Comparison of ENCODE assay signal across 13 cellular contexts in genomic region chr2:190701586-190701985, GRCh38. TPM values are rescaled to one million over a fixed set of nuclear protein-coding genes. Genes with fewer than 3 reads are reported as not detected.
A peak's percentile ranks its signal among the peaks of the same experiment; 100 is the strongest.
DNase-seq lines count a peak whose midpoint lies in the region; ATAC-seq and TF ChIP-seq lines count a peak whose summit lies in the region.
"Had no signal": no experiment of that assay in that cellular context is flagged by ENCODE, and none has a peak within 500 bp of the region (broad histone marks: within the 10 kb centered on the region; RNA-seq: fewer than 3 reads in every experiment).

No MANE protein-coding gene starts in this region.

- H3K27ac ChIP-seq in GM23338 (ENCODE audit: low read depth) (no peak overlapping the region), adrenal gland (no peak overlapping the region)
- H3K27ac ChIP-seq: neutrophil had no signal

- H3K79me2 ChIP-seq in GM23338 (replicated peaks; ENCODE audit: insufficient read depth): no peaks in the 10 kb centered on the region

- TF ChIP-seq POLR2A in adrenal gland (IDR thresholded peaks at IDR 0.05): no peak

- peak overlapping the region; percentile 15; the same call in 1 of the 2 replicates for H2AFZ ChIP-seq in GM23338

- H3K27me3 Mint-ChIP-seq in GM23338 (ENCODE audit: insufficient read depth, low read depth, poor library complexity): no peaks in the 10 kb centered on the region
- H3K27me3 Mint-ChIP-seq in stimulated activated naive B cell treated with anti-CD40 and anti-IgM and Interleukin-4, amounts not matched to agents 10 μg/mL and 1 μg/mL and 100 μg/mL, for 72 hours: peaks cover 0 to 5% of the 10 kb centered on the region in 2 donors
- H3K27me3 Mint-ChIP-seq: CD4-positive, alpha-beta memory T cell had no signal

- H3K4me3 Mint-ChIP-seq in GM23338: no peak overlapping the region
- H3K4me3 Mint-ChIP-seq in stimulated activated naive B cell treated with anti-CD40 and anti-IgM and Interleukin-4, amounts not matched to agents 10 μg/mL and 1 μg/mL and 100 μg/mL, for 72 hours: no peak overlapping the region
- H3K4me3 Mint-ChIP-seq: CD4-positive, alpha-beta memory T cell; central memory CD8-positive, alpha-beta T cell had no signal

- no peaks in the 10 kb centered on the region for H4K20me1 ChIP-seq in GM23338 (replicated peaks; ENCODE audit: insufficient read depth)

- H3K9me3 ChIP-seq in adrenal gland (replicated peaks in 1 of 3): no peaks in the 10 kb centered on the region
- H3K9me3 ChIP-seq: neutrophil had no signal

- no peaks in the 10 kb centered on the region for H3F3A ChIP-seq in GM23338 (replicated peaks; ENCODE audit: low read depth)

- no peaks in the 10 kb centered on the region for H3K27me3 ChIP-seq in GM23338 (ENCODE audit: insufficient read depth)
- H3K27me3 ChIP-seq in adrenal gland: no peaks in the 10 kb centered on the region
- H3K27me3 ChIP-seq: neutrophil had no signal

- intact Hi-C loops in adrenal gland (cut with DNase I): no loop called here

- WGBS in adrenal gland, 4 donors: 67 to 77% (median 75%) methylated on average over 7 of the region's 7 CpGs

- H3K27ac Mint-ChIP-seq in GM23338: no peak overlapping the region
- no peak overlapping the region for H3K27ac Mint-ChIP-seq in stimulated activated naive B cell treated with anti-CD40 and anti-IgM and Interleukin-4, amounts not matched to agents 10 μg/mL and 1 μg/mL and 100 μg/mL, for 72 hours
- H3K27ac Mint-ChIP-seq: CD4-positive, alpha-beta memory T cell had no signal

- TF ChIP-seq CTCF in GM23338 (conservative IDR thresholded peaks at IDR 0.05; ENCODE audit: low read depth in 2 of 2) (no peak), adrenal gland (IDR thresholded peaks at IDR 0.05) (no peak)

- no peaks in the 10 kb centered on the region for H3K36me3 Mint-ChIP-seq in GM23338 (ENCODE audit: low read depth)
- H3K36me3 Mint-ChIP-seq in stimulated activated naive B cell treated with anti-CD40 and anti-IgM and Interleukin-4, amounts not matched to agents 10 μg/mL and 1 μg/mL and 100 μg/mL, for 72 hours: no peaks in the 10 kb centered on the region
- H3K36me3 Mint-ChIP-seq: CD4-positive, alpha-beta memory T cell had no signal

- H3K4me2 ChIP-seq in GM23338: no peak overlapping the region

- ATAC-seq in GM19328 (IDR thresholded peaks at IDR 0.05; ENCODE audit: unreplicated experiment) (peak; percentile 68), GM23338 (no peak), HG03457 (IDR thresholded peaks at IDR 0.05; ENCODE audit: unreplicated experiment) (peak; percentile 61)
- ATAC-seq in stimulated activated naive B cell treated with anti-CD40 and anti-IgM and Interleukin-4, amounts not matched to agents 10 μg/mL and 1 μg/mL and 100 μg/mL, for 72 hours (replicated peaks): peak; percentile 34 to 36
- ATAC-seq: left ventricle myocardium superior had no signal

- peaks cover 48% of the 10 kb centered on the region for H3K4me1 Mint-ChIP-seq in GM23338
- H3K4me1 Mint-ChIP-seq in stimulated activated naive B cell treated with anti-CD40 and anti-IgM and Interleukin-4, amounts not matched to agents 10 μg/mL and 1 μg/mL and 100 μg/mL, for 72 hours: peaks cover 0 to 3% of the 10 kb centered on the region in 2 donors
- H3K4me1 Mint-ChIP-seq: CD4-positive, alpha-beta memory T cell; central memory CD8-positive, alpha-beta T cell had no signal

- no peaks in the 10 kb centered on the region for H3K9me3 Mint-ChIP-seq in GM23338
- no peaks in the 10 kb centered on the region for H3K9me3 Mint-ChIP-seq in stimulated activated naive B cell treated with anti-CD40 and anti-IgM and Interleukin-4, amounts not matched to agents 10 μg/mL and 1 μg/mL and 100 μg/mL, for 72 hours
- H3K9me3 Mint-ChIP-seq: CD4-positive, alpha-beta memory T cell; central memory CD8-positive, alpha-beta T cell had no signal

- H3K9me2 ChIP-seq in GM23338 (ENCODE audit: insufficient read depth): no peaks in the 10 kb centered on the region

- H3K36me3 ChIP-seq in GM23338 (ENCODE audit: insufficient read depth): no peaks in the 10 kb centered on the region
- H3K36me3 ChIP-seq in adrenal gland (replicated peaks in 1 of 2): no peaks in the 10 kb centered on the region
- H3K36me3 ChIP-seq: neutrophil had no signal

- H3K4me3 ChIP-seq in GM23338 (no peak overlapping the region), adrenal gland (no peak overlapping the region)

- DNase-seq in GM23338 (ENCODE audit: low spot score) (no peak), adrenal gland (no peak), T-helper 9 cell (no peak), AG08395 (ENCODE audit: low spot score) (no peak)
- DNase-seq in stimulated activated naive B cell treated with anti-CD40 and anti-IgM and Interleukin-4, amounts not matched to agents 10 μg/mL and 1 μg/mL and 100 μg/mL, for 72 hours: no peak
- DNase-seq: CD4-positive, alpha-beta memory T cell; Karpas-422; left ventricle myocardium superior; NCI-H2107 had no signal

- H3K4me1 ChIP-seq in GM23338 (ENCODE audit: insufficient read depth) (peaks cover 23% of the 10 kb centered on the region), adrenal gland (replicated peaks in 1 of 2) (no peaks in the 10 kb centered on the region)

TF ChIP-seq in GM23338, 12 proteins besides CTCF, POLR2A, EP300 and RAD21 (continues in another document):
- TF ChIP-seq EZH2 (IDR thresholded peaks at IDR 0.05; ENCODE audit: low read depth, unreplicated experiment) (no peak), EZH2phosphoT487 (IDR thresholded peaks at IDR 0.05; ENCODE audit: unreplicated experiment) (no peak), ZNF462 (CRISPR knock-in tag; IDR thresholded peaks at IDR 0.05) (no peak), JUNB (IDR thresholded peaks at IDR 0.05; ENCODE audit: unreplicated experiment) (no peak), ZNF114 (CRISPR knock-in tag; IDR thresholded peaks at IDR 0.05) (no peak), STAT1 (IDR thresholded peaks at IDR 0.05; ENCODE audit: unreplicated experiment) (no peak)

RNA-seq across cellular contexts. Expression of gene NAB1, which starts 52.7 kb away (rescaled TPM):
- 35.9 and 40.2 TPM in 2 replicates for total RNA-seq in GM23338 (2014; rRNA removed; shearing (Covaris generic))
- 8.3 and 10.4 TPM in 2 replicates for polyA plus RNA-seq in GM23338 (2016; fragmentation: Nextera tagmentation; extraction: Ambion mirVana)
- total RNA-seq in adrenal gland: 10 to 100 TPM; 19.3 to 43.7 (median 29.9) TPM
- 10 to 100 TPM; 13.0 to 29.9 (median 15.9) TPM for polyA plus RNA-seq in adrenal gland
